ENCODE assay signal across 12 cellular contexts in the genomic region with DNA sequence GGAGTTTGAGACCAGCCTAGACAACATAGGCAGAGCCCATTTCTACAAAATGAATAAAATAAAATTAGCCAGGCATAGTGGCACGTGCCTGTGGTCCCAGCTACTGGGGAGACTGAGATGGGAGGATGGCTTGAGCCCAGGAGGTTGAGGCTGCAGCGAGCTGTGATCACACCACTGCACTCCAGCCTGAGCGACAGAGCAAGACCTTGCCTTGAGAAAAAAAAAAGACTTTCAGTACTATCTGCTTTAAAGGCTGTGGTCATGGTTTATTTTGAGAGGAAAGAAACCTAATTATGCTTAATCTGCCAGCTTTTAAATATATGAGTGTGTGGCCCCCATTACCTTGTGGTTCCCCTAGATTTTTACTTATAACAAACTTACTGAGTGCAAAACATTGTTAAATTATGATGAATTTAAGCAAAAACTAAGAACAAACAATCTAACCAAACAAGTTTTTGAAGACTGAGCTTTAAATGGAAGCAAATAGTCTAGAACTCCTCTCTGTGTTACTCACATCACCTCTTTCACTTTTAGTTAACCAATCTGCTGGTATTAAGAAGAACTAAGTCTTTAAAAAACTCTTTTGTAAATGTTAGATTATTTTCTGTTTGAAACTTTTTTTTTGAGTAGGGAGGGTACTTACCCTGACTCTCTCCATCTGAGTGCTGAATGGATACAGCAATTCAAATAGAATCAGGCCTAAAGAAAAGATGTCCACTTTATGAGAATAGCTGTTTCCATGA.
DNase-seq lines count a peak whose midpoint lies in the region; ATAC-seq and TF ChIP-seq lines count a peak whose summit lies in the region.
"Had no signal": no experiment of that assay in that cellular context is flagged by ENCODE, and none has a peak within 500 bp of the region (broad histone marks: within the 10 kb centered on the region; RNA-seq: fewer than 3 reads in every experiment).

No MANE protein-coding gene starts in this region.

- H3K27me3 ChIP-seq in HUES6 (ENCODE audit: control insufficient read depth, insufficient read depth, low read length) (no peaks in the 10 kb centered on the region), mesendoderm (ENCODE audit: insufficient read depth, low read length, poor library complexity) (no peaks in the 10 kb centered on the region), tibial nerve (no peaks in the 10 kb centered on the region)

- H3K79me1 ChIP-seq in mesendoderm (ENCODE audit: low read length), result no peaks in the 10 kb centered on the region

- peaks cover 35% of the 10 kb centered on the region for H3K36me3 ChIP-seq in HUES6 (ENCODE audit: control insufficient read depth, insufficient read depth, low read length)
- H3K36me3 ChIP-seq in mesendoderm (ENCODE audit: control insufficient read depth, insufficient read depth, low read length), result no peaks in the 10 kb centered on the region
- H3K36me3 ChIP-seq in tibial nerve, result peaks cover 0 to 53% (median 3%) of the 10 kb centered on the region in 3 donors

- no peak overlapping the region for H3K18ac ChIP-seq in mesendoderm (ENCODE audit: low read length)

- no peak overlapping the region for H2AK5ac ChIP-seq in mesendoderm (ENCODE audit: low read length)

- no peaks in the 10 kb centered on the region for H3K9me3 ChIP-seq in HUES6 (ENCODE audit: control insufficient read depth, insufficient read depth, low read depth, low read length)
- no peaks in the 10 kb centered on the region for H3K9me3 ChIP-seq in tibial nerve

- H3K4me1 ChIP-seq in HUES6 (ENCODE audit: control insufficient read depth, insufficient read depth, low read length) (peaks cover 12% of the 10 kb centered on the region), mesendoderm (ENCODE audit: control insufficient read depth, low read depth, low read length) (no peaks in the 10 kb centered on the region), tibial nerve (peaks cover 0 to 5% (median 2%) of the 10 kb centered on the region in 4 donors)

- no peak overlapping the region for H2BK120ac ChIP-seq in mesendoderm (ENCODE audit: low read depth, low read length)

- H3K27ac ChIP-seq in HUES6 (ENCODE audit: low read depth, low read length) (0 out of 2 replicates have a peak overlapping the region, but pooled peaks have one; percentile 20), mesendoderm (ENCODE audit: low read depth, low read length) (no peak overlapping the region), tibial nerve (no peak overlapping the region)
- H3K27ac ChIP-seq: PC-9 had no signal

- no peak overlapping the region for H2BK5ac ChIP-seq in mesendoderm (ENCODE audit: low read length)

- no peak for TF ChIP-seq CTCF in tibial nerve (IDR thresholded peaks at IDR 0.05)

- H4K5ac ChIP-seq in mesendoderm (ENCODE audit: low read length), result no peak overlapping the region

- H3K79me2 ChIP-seq in mesendoderm (ENCODE audit: control insufficient read depth, insufficient read depth, low read length), result no peaks in the 10 kb centered on the region

- no peak for TF ChIP-seq EP300 in tibial nerve (IDR thresholded peaks at IDR 0.05)

- H3K23ac ChIP-seq in mesendoderm (ENCODE audit: low read length), result no peak overlapping the region

- H3K4me3 ChIP-seq in HUES6 (ENCODE audit: low read depth, low read length) (no peak overlapping the region), mesendoderm (ENCODE audit: low read length) (no peak overlapping the region), tibial nerve (no peak overlapping the region)
- H3K4me3 ChIP-seq: PC-9 had no signal

- DNase-seq in mesendoderm, result no peak
- no peak for DNase-seq in KG1 (lab: John Stamatoyannopoulos, UW)
- no peak for DNase-seq in tibial nerve (ENCODE audit: low spot score in 2 of 2)
- DNase-seq in NCI-H1930 (lab: John Stamatoyannopoulos, UW), result no peak
- DNase-seq: NCI-H1417; PC-9; stimulated activated CD4-positive, alpha-beta T cell treated with anti-CD3 and anti-CD28 coated beads, Interleukin-2, amount 100 ng/mL, for 24 hours; substantia nigra had no signal

- H4K8ac ChIP-seq in mesendoderm (ENCODE audit: low read depth, low read length), result no peak overlapping the region

- no peak for TF ChIP-seq POLR2A in tibial nerve (IDR thresholded peaks at IDR 0.05)

- WGBS in mesendoderm (ENCODE audit: extremely low coverage, insufficient coverage, low lambda C conversion rate), result no CpG with 5 or more reads among the region's 3 CpGs
- 85 to 95% methylated on average over 3 of the region's 3 CpGs for WGBS in tibial nerve, 2 donors

- no peak overlapping the region for H3K56ac ChIP-seq in mesendoderm (ENCODE audit: low read length)

- ATAC-seq in GM18502 (IDR thresholded peaks at IDR 0.05; ENCODE audit: poor library complexity, unreplicated experiment) (peak; percentile 77), GM19455 (IDR thresholded peaks at IDR 0.05; ENCODE audit: unreplicated experiment) (peak; percentile 69), HG02885 (IDR thresholded peaks at IDR 0.05; ENCODE audit: poor library complexity, unreplicated experiment) (peak; percentile 80)

- no peak overlapping the region for H3K9ac ChIP-seq in HUES6 (ENCODE audit: low read length)
- no peak overlapping the region for H3K9ac ChIP-seq in mesendoderm (ENCODE audit: low read length)

- H2BK15ac ChIP-seq in mesendoderm (replicated peaks; ENCODE audit: low read depth), result no peak overlapping the region

- no peak overlapping the region for H3K4ac ChIP-seq in mesendoderm (ENCODE audit: low read depth, low read length)

- no peak overlapping the region for H3K4me2 ChIP-seq in mesendoderm (ENCODE audit: low read length)
- H3K4me2 ChIP-seq: PC-9 had no signal
